2 cellular contexts compared by ENCODE assay signal in the genomic region with DNA sequence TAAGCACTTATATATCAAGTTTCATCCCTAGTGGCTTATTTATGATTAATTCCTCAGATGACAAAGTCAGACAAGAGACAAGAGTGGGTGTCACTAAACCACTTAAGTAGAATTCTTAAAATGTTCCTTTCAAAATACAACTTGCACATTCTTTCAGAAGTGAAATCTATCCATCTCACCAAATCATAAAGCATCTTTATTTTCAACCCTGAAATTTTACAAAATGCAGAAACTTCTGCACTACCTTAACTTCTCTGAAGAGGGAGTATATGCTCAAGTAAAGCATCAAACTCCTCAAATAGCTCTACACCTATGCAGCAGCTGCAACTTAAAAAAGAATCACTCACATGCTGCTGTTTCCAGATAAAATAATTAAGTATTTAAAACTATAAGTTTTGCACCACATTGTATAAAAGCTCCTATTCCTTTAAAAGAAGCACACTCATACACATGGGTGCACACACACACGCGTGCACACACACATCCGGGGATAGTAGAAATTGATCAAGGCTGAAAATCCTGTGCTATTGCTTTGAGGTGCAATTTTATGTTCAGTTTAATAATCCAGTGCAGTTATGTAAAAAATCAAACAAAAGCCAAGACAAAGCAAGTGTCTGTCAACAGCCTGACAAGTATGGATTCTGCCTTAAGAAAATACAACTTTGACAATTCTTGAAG.
TF ChIP-seq lines count a peak whose summit lies in the region.

No MANE protein-coding gene starts in this region.

TF ChIP-seq in IMR-90, 13 proteins besides CTCF, POLR2A, EP300 and RAD21:
- TF ChIP-seq SMC3 (IDR thresholded peaks at IDR 0.05; ENCODE audit: low read depth, low read length): peak; percentile 64
- no peak for TF ChIP-seq RFX5 (IDR thresholded peaks at IDR 0.05; ENCODE audit: low read depth, low read length)
TF ChIP-seq in IMR-90: peak in this region for 1.

TF ChIP-seq in HepG2, 621 proteins besides CTCF, POLR2A, EP300 and RAD21:
- TF ChIP-seq TARDBP (CRISPR knock-in tag; IDR thresholded peaks at IDR 0.05): no peak
- no peak for TF ChIP-seq SATB2 (CRISPR knock-in tag; IDR thresholded peaks at IDR 0.05)
- TF ChIP-seq PBX3 (CRISPR knock-in tag; IDR thresholded peaks at IDR 0.05; ENCODE audit: borderline replicate concordance): no peak
- TF ChIP-seq, protein P1, sequence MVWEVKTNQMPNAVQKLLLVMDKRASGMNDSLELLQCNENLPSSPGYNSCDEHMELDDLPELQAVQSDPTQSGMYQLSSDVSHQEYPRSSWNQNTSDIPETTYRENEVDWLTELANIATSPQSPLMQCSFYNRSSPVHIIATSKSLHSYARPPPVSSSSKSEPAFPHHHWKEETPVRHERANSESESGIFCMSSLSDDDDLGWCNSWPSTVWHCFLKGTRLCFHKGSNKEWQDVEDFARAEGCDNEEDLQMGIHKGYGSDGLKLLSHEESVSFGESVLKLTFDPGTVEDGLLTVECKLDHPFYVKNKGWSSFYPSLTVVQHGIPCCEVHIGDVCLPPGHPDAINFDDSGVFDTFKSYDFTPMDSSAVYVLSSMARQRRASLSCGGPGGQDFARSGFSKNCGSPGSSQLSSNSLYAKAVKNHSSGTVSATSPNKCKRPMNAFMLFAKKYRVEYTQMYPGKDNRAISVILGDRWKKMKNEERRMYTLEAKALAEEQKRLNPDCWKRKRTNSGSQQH (CRISPR knock-in tag; IDR thresholded peaks at IDR 0.05; ENCODE audit: low read depth): no peak
- TF ChIP-seq ZNF34 (CRISPR knock-in tag; IDR thresholded peaks at IDR 0.05; ENCODE audit: borderline replicate concordance): no peak
- TF ChIP-seq ZNF121 (CRISPR knock-in tag; IDR thresholded peaks at IDR 0.05): no peak
- TF ChIP-seq STAG1 (CRISPR knock-in tag; IDR thresholded peaks at IDR 0.05): peak; percentile 33
